Comparison of ENCODE assay signal across 9 cellular contexts in genomic region chr22:29344137-29344536, GRCh38. TPM values are rescaled to one million over a fixed set of nuclear protein-coding genes. Genes with fewer than 3 reads are reported as not detected.
DNase-seq lines count a peak whose midpoint lies in the region; ATAC-seq and TF ChIP-seq lines count a peak whose summit lies in the region.
"Had no signal": no experiment of that assay in that cellular context is flagged by ENCODE, and none has a peak within 500 bp of the region (broad histone marks: within the 10 kb centered on the region; RNA-seq: fewer than 3 reads in every experiment).

No MANE protein-coding gene starts in this region.

- intact Hi-C loops in Panc1 (cut with micrococcal nuclease; ENCODE audit: unreplicated experiment): no loop called here

- DNase-seq in Panc1 (ENCODE audit: low read depth, low spot score): peak; percentile 58
- peak; percentile 89 to 94 for DNase-seq in foreskin keratinocyte
- peak; percentile 62 for DNase-seq in skeletal muscle cell (ENCODE audit: low read depth)
- no peak for DNase-seq in putamen (ENCODE audit: low spot score)
- DNase-seq in activated naive CD4-positive, alpha-beta T cell (lab: John Stamatoyannopoulos, UW): no peak
- DNase-seq in germinal center (ENCODE audit: low spot score): no peak

- H3K36me3 Mint-ChIP-seq in activated T-helper 17 cell treated with anti-CD3 and anti-CD28 coated beads, Interleukin-2, amount 50 U/mL, for 72 hours (ENCODE audit: low read depth): peaks cover 88% of the 10 kb centered on the region

- peak overlapping the region; percentile 60 for H3K27ac ChIP-seq in HEK293 (ENCODE audit: extremely low read depth, low read depth, low read length)
- no peak overlapping the region for H3K27ac ChIP-seq in Panc1 (ENCODE audit: low read length)
- H3K27ac ChIP-seq in foreskin keratinocyte: no peak overlapping the region

- ATAC-seq in Panc1 (peak; percentile 84), foreskin keratinocyte (peak; percentile 70)
- ATAC-seq in activated T-helper 17 cell treated with anti-CD3 and anti-CD28 coated beads, Interleukin-2, amount 50 U/mL, for 72 hours (replicated peaks): no peak

- H3K27me3 Mint-ChIP-seq in activated T-helper 17 cell treated with anti-CD3 and anti-CD28 coated beads, Interleukin-2, amount 50 U/mL, for 72 hours: no peaks in the 10 kb centered on the region
- H3K27me3 Mint-ChIP-seq: dendritic cell treated with granulocyte-macrophage colony-stimulating factor and Interleukin-4, amounts not matched to agents 40 ng/mL and 50 ng/mL, for 4 days had no signal

- no peaks in the 10 kb centered on the region for H3K4me1 Mint-ChIP-seq in activated T-helper 17 cell treated with anti-CD3 and anti-CD28 coated beads, Interleukin-2, amount 50 U/mL, for 72 hours

- H3K9me3 Mint-ChIP-seq in activated T-helper 17 cell treated with anti-CD3 and anti-CD28 coated beads, Interleukin-2, amount 50 U/mL, for 72 hours: no peaks in the 10 kb centered on the region
- H3K9me3 Mint-ChIP-seq: dendritic cell treated with granulocyte-macrophage colony-stimulating factor and Interleukin-4, amounts not matched to agents 40 ng/mL and 50 ng/mL, for 4 days had no signal

- H3K4me1 ChIP-seq in HEK293 (ENCODE audit: control insufficient read depth, insufficient read depth, low read length): peaks cover 15% of the 10 kb centered on the region
- H3K4me1 ChIP-seq in Panc1 (ENCODE audit: control insufficient read depth, insufficient read depth, low read length): peaks cover 4% of the 10 kb centered on the region
- peaks cover 17% of the 10 kb centered on the region for H3K4me1 ChIP-seq in foreskin keratinocyte

- H3K36me3 ChIP-seq in HEK293 (ENCODE audit: control insufficient read depth in 2 of 2, insufficient read depth in 1 of 2, low read length in 2 of 2): peaks cover 14 to 87% of the 10 kb centered on the region in 2 experiments
- peaks cover 7% of the 10 kb centered on the region for H3K36me3 ChIP-seq in Panc1 (ENCODE audit: control insufficient read depth, insufficient read depth, low read length)

- H3K4me3 ChIP-seq in HEK293 (ENCODE audit: low read depth, low read length) (no peak overlapping the region), Panc1 (ENCODE audit: low read depth in 2 of 2, low read length in 2 of 2) (no peak overlapping the region), skeletal muscle cell (ENCODE audit: low read depth, low read length) (no peak overlapping the region)

- POLR2A ChIA-PET in HEK293 (lab: Yijun Ruan, JAX): interaction anchor here (0.6 to 1.7 kb wide), 4 partner anchors 10 to 128 kb away, joined by 3 to 13 read pairs (median 8); partner anchors contain the start of gene AP1B1
- POLR2A ChIA-PET in Panc1 (lab: Charles Lee): no interaction called here

- no peaks in the 10 kb centered on the region for H3K9me3 ChIP-seq in HEK293 (ENCODE audit: control insufficient read depth, insufficient read depth, low read depth, low read length)
- no peaks in the 10 kb centered on the region for H3K9me3 ChIP-seq in Panc1 (ENCODE audit: control insufficient read depth, insufficient read depth, low read depth, low read length)

- in situ Hi-C loops in Panc1 (cut with HindIII; ENCODE audit: low pct_unique_long_range_greater_than_20kb, low sequenced_read_pairs): no loop called here

- H3K4me3 Mint-ChIP-seq in activated T-helper 17 cell treated with anti-CD3 and anti-CD28 coated beads, Interleukin-2, amount 50 U/mL, for 72 hours: no peak overlapping the region
- H3K4me3 Mint-ChIP-seq: dendritic cell treated with granulocyte-macrophage colony-stimulating factor and Interleukin-4, amounts not matched to agents 40 ng/mL and 50 ng/mL, for 4 days had no signal

- CTCF ChIA-PET in HEK293 (lab: Yijun Ruan, JAX): interaction anchor here (0.6 to 0.7 kb wide), 2 partner anchors 15 to 1356 kb away, joined by 3 to 4 read pairs; no protein-coding TSS in a partner anchor
- CTCF ChIA-PET in Panc1 (lab: Charles Lee): no interaction called here

- no TSS peak for BruUV-seq in Panc1 (replicated peaks; lab: Mats Ljungman, UMichigan)

- no peak overlapping the region for H3K27ac Mint-ChIP-seq in activated T-helper 17 cell treated with anti-CD3 and anti-CD28 coated beads, Interleukin-2, amount 50 U/mL, for 72 hours
- H3K27ac Mint-ChIP-seq: dendritic cell treated with granulocyte-macrophage colony-stimulating factor and Interleukin-4, amounts not matched to agents 40 ng/mL and 50 ng/mL, for 4 days had no signal

- H3K27me3 ChIP-seq in Panc1 (ENCODE audit: control insufficient read depth, insufficient read depth, low read length): no peaks in the 10 kb centered on the region
- H3K27me3 ChIP-seq in foreskin keratinocyte: no peaks in the 10 kb centered on the region

- TF ChIP-seq CTCF in HEK293 (tag by site-specific recombination; IDR thresholded peaks at IDR 0.05) (no peak), Panc1 (IDR thresholded peaks at IDR 0.05) (no peak), foreskin keratinocyte (conservative IDR thresholded peaks at IDR 0.05) (no peak)

TF ChIP-seq in HEK293, 187 proteins besides CTCF, POLR2A, EP300 and RAD21 (continues in another document):
- TF ChIP-seq ZNF639 (tag by site-specific recombination; IDR thresholded peaks at IDR 0.05): no peak; the same call in 1 of the 2 replicates
- no peak for TF ChIP-seq ZNF248 (tag by site-specific recombination; IDR thresholded peaks at IDR 0.05)
- TF ChIP-seq ZNF398 (tag by site-specific recombination; IDR thresholded peaks at IDR 0.05): no peak
- TF ChIP-seq SCRT1 (tag by site-specific recombination; IDR thresholded peaks at IDR 0.05; ENCODE audit: borderline replicate concordance): no peak
- peak; percentile 99 for TF ChIP-seq ZNF362 (tag by site-specific recombination; IDR thresholded peaks at IDR 0.05)
- TF ChIP-seq BCL6B (tag by site-specific recombination; IDR thresholded peaks at IDR 0.05): no peak

RNA-seq across cellular contexts. Expression of gene RASL10A, which starts 28.6 kb away (rescaled TPM):
- total RNA-seq in Panc1 (2021; ENCODE audit: unreplicated experiment) (2.6 TPM), foreskin keratinocyte (not detected in 2 replicates)
- polyA plus RNA-seq in Panc1 (2012; ENCODE audit: insufficient read length): 2.4 TPM
- not detected in 2 replicates for polyA plus RNA-seq in foreskin keratinocyte
- under 1 TPM; 0.58 to 0.61 TPM for total RNA-seq in activated T-helper 17 cell treated with anti-CD3 and anti-CD28 coated beads, Interleukin-2, amount 50 U/mL, for 72 hours

RNA-seq across cellular contexts. Expression of gene GAS2L1, which starts 37.7 kb away (rescaled TPM):
- 68.8 TPM for total RNA-seq in Panc1 (2021; ENCODE audit: unreplicated experiment)
- 74.4 TPM for polyA plus RNA-seq in Panc1 (2012; ENCODE audit: insufficient read length)
- 31.3 and 31.8 TPM in 2 replicates for total RNA-seq in foreskin keratinocyte
- 41.8 and 42.9 TPM in 2 replicates for polyA plus RNA-seq in foreskin keratinocyte
- total RNA-seq in activated T-helper 17 cell treated with anti-CD3 and anti-CD28 coated beads, Interleukin-2, amount 50 U/mL, for 72 hours: 1 to 10 TPM; 1.9 to 2.9 TPM

RNA-seq across cellular contexts. Expression of gene AP1B1, which starts 44.2 kb away (rescaled TPM):
- total RNA-seq in Panc1 (2021; ENCODE audit: unreplicated experiment) (48.6 TPM), foreskin keratinocyte (78.0 and 80.3 TPM in 2 replicates)
- polyA plus RNA-seq in Panc1 (2012; ENCODE audit: insufficient read length): 52.9 TPM
- polyA plus RNA-seq in foreskin keratinocyte: 53.7 and 56.1 TPM in 2 replicates
- total RNA-seq in activated T-helper 17 cell treated with anti-CD3 and anti-CD28 coated beads, Interleukin-2, amount 50 U/mL, for 72 hours: 10 to 100 TPM; 33.8 to 83.7 TPM

Comparison
In these comparisons a context has a peak if more than half of its experiments do, and no peak if none do; other contexts are left out.
1. DNase-seq: peak in Panc1 (single experiment), foreskin keratinocyte (2 of 2) and skeletal muscle cell (single experiment); none in putamen (single experiment), activated naive CD4-positive, alpha-beta T cell (0 of 4) and germinal center (single experiment).